8 cellular contexts compared by ENCODE assay signal in genomic region chr12:48816148-48816854, GRCh38. TPM values are rescaled to one million over a fixed set of nuclear protein-coding genes. Genes with fewer than 3 reads are reported as not detected.
DNase-seq lines count a peak whose midpoint lies in the region; ATAC-seq and TF ChIP-seq lines count a peak whose summit lies in the region.

No MANE protein-coding gene starts in this region.

- no peak for TF ChIP-seq CTCF in heart left ventricle (IDR thresholded peaks at IDR 0.05)
- TF ChIP-seq CTCF in tibial artery (IDR thresholded peaks at IDR 0.05): no peak

- no peaks in the 10 kb centered on the region for H3K9me3 Mint-ChIP-seq in activated T-helper 17 cell treated with anti-CD3 and anti-CD28 coated beads, Interleukin-2, amount 50 U/mL, for 72 hours

- TF ChIP-seq POLR2A in heart left ventricle (IDR thresholded peaks at IDR 0.05): no peak

- H3K27ac ChIP-seq in heart left ventricle (peak overlapping the region in 5 of 12 donors; percentile 78 to 92 (median 89)), tibial artery (peak overlapping the region; percentile 82 to 95)

- H3K4me1 Mint-ChIP-seq in activated T-helper 17 cell treated with anti-CD3 and anti-CD28 coated beads, Interleukin-2, amount 50 U/mL, for 72 hours: peaks cover 6% of the 10 kb centered on the region

- H3K4me3 Mint-ChIP-seq in activated T-helper 17 cell treated with anti-CD3 and anti-CD28 coated beads, Interleukin-2, amount 50 U/mL, for 72 hours: peak overlapping the region; percentile 95

- intact Hi-C loops in heart left ventricle (cut with DNase I) (no loop called here), left ventricle myocardium superior (cut with micrococcal nuclease) (no loop called here), tibial artery (cut with DNase I; ENCODE audit: low total_unique reads) (no loop called here)

- ATAC-seq in heart left ventricle (no peak), left ventricle myocardium superior (no peak), HG03280 (IDR thresholded peaks at IDR 0.05; ENCODE audit: unreplicated experiment) (no peak)
- ATAC-seq in activated T-helper 17 cell treated with anti-CD3 and anti-CD28 coated beads, Interleukin-2, amount 50 U/mL, for 72 hours (replicated peaks): no peak

- 91 to 95% (median 94%) methylated on average over 3 of the region's 3 CpGs for WGBS in heart left ventricle, 4 donors

- DNase-seq in heart left ventricle (no peak), left ventricle myocardium superior (no peak), kidney glomerular epithelial cell (lab: John Stamatoyannopoulos, UW) (peak; percentile 23), tibial artery (no peak), T1000 (lab: John Stamatoyannopoulos, UW) (no peak), DMS114 treated with DMSO at 0.1 percent for 48 hours (lab: John Stamatoyannopoulos, UW; ENCODE audit: unreplicated experiment) (no peak)

- H3K36me3 ChIP-seq in heart left ventricle (no peaks in the 10 kb centered on the region), tibial artery (no peaks in the 10 kb centered on the region)

- no peaks in the 10 kb centered on the region for H3K36me3 Mint-ChIP-seq in activated T-helper 17 cell treated with anti-CD3 and anti-CD28 coated beads, Interleukin-2, amount 50 U/mL, for 72 hours (ENCODE audit: low read depth)

- no peaks in the 10 kb centered on the region for H3K9me3 ChIP-seq in heart left ventricle
- H3K9me3 ChIP-seq in tibial artery: no peaks in the 10 kb centered on the region

- H3K4me1 ChIP-seq in heart left ventricle (peaks cover 2 to 40% (median 28%) of the 10 kb centered on the region in 12 donors), tibial artery (peaks cover 0 to 43% (median 29%) of the 10 kb centered on the region in 4 donors)

- H3K27me3 ChIP-seq in heart left ventricle (peaks cover 0 to 11% (median 0%) of the 10 kb centered on the region in 9 donors), tibial artery (no peaks in the 10 kb centered on the region)

- no peak overlapping the region for H3K27ac Mint-ChIP-seq in activated T-helper 17 cell treated with anti-CD3 and anti-CD28 coated beads, Interleukin-2, amount 50 U/mL, for 72 hours

- H3K4me3 ChIP-seq in heart left ventricle: peak overlapping the region in 9 of 12 donors; percentile 63 to 89 (median 72)
- H3K4me3 ChIP-seq in tibial artery: peak overlapping the region; percentile 85 to 87

- H3K27me3 Mint-ChIP-seq in activated T-helper 17 cell treated with anti-CD3 and anti-CD28 coated beads, Interleukin-2, amount 50 U/mL, for 72 hours: no peaks in the 10 kb centered on the region

RNA-seq across cellular contexts. Expression of gene CACNB3, which starts 2.0 kb away (rescaled TPM):
- total RNA-seq in heart left ventricle (10 to 100 TPM in 1 of 9 donors, 1 to 10 TPM in 8; 3.2 to 11.2 (median 5.3) TPM), left ventricle myocardium superior (4.4 TPM)
- 1 to 10 TPM; 4.4 to 5.7 TPM for polyA plus RNA-seq in heart left ventricle
- total RNA-seq in activated T-helper 17 cell treated with anti-CD3 and anti-CD28 coated beads, Interleukin-2, amount 50 U/mL, for 72 hours: 10 to 100 TPM in 1 of 2 donors, 1 to 10 TPM in 1; 5.9 to 17.7 TPM

RNA-seq across cellular contexts. Expression of gene ADCY6, which starts 27.4 kb away (rescaled TPM):
- total RNA-seq in heart left ventricle: 100 to 1,000 TPM in 8 of 9 donors, 10 to 100 TPM in 1; 88.4 to 145 (median 106) TPM
- 10 to 100 TPM; 60.6 to 87.7 TPM for polyA plus RNA-seq in heart left ventricle
- 57.0 TPM for total RNA-seq in left ventricle myocardium superior
- under 1 TPM in 1 of 2 donors, not detected in 1; 0.24 TPM for total RNA-seq in activated T-helper 17 cell treated with anti-CD3 and anti-CD28 coated beads, Interleukin-2, amount 50 U/mL, for 72 hours

RNA-seq across cellular contexts. Expression of gene DDX23, which starts 35.7 kb away (rescaled TPM):
- total RNA-seq in heart left ventricle: 10 to 100 TPM; 25.3 to 51.2 (median 35.8) TPM
- 10 to 100 TPM; 16.8 to 43.2 TPM for polyA plus RNA-seq in heart left ventricle
- 36.4 TPM for total RNA-seq in left ventricle myocardium superior
- total RNA-seq in activated T-helper 17 cell treated with anti-CD3 and anti-CD28 coated beads, Interleukin-2, amount 50 U/mL, for 72 hours: 100 to 1,000 TPM in 1 of 2 donors, 10 to 100 TPM in 1; 81.4 to 122 TPM

RNA-seq across cellular contexts. Expression of gene RND1, which starts 49.4 kb away (rescaled TPM):
- total RNA-seq in heart left ventricle: 1 to 10 TPM in 2 of 9 donors, under 1 TPM in 5, not detected in 2; 0.35 to 1.5 (median 0.60) TPM
- under 1 TPM; 0.53 to 0.95 TPM for polyA plus RNA-seq in heart left ventricle
- total RNA-seq in left ventricle myocardium superior: 0.27 TPM
- total RNA-seq in activated T-helper 17 cell treated with anti-CD3 and anti-CD28 coated beads, Interleukin-2, amount 50 U/mL, for 72 hours: 1 to 10 TPM; 2.5 to 4.2 TPM

Comparison
In these comparisons a context has a peak if more than half of its experiments do, and no peak if none do; other contexts are left out.
1. RNA of gene ADCY6, which starts 27.4 kb away (total RNA-seq): 88.4 to 145 TPM in heart left ventricle and 57.0 TPM in left ventricle myocardium superior (single experiment); 0.24 TPM in activated T-helper 17 cell treated with anti-CD3 and anti-CD28 coated beads, Interleukin-2, amount 50 U/mL, for 72 hours; every median in the first group is over 10 times any median in the second.